37 cellular contexts compared by ENCODE assay signal in genomic region chr14:75847584-75847983, GRCh38.
"Had no signal": no experiment of that assay in that cellular context is flagged by ENCODE, and none has a peak within 500 bp of the region (broad histone marks: within the 10 kb centered on the region; RNA-seq: fewer than 3 reads in every experiment).

No MANE protein-coding gene starts in this region.

- H3K9me3 ChIP-seq: adrenal gland, body of pancreas, colonic mucosa, gastrocnemius medialis, heart left ventricle had no signal

- H3K79me2 ChIP-seq: hepatocyte had no signal

- H3K4me3 ChIP-seq: adrenal gland, body of pancreas, colonic mucosa, dorsolateral prefrontal cortex, gastrocnemius medialis, heart left ventricle, hepatocyte had no signal

- H3K4me1 ChIP-seq: adrenal gland, colonic mucosa, foreskin keratinocyte had no signal

- H3K36me3 Mint-ChIP-seq: activated naive CD8-positive, alpha-beta T cell treated with anti-CD3 and anti-CD28 coated beads for 36 hours had no signal

- H2AFZ ChIP-seq: hepatocyte had no signal

- H3K9me3 Mint-ChIP-seq: activated B cell treated with CpG ODN at 0.5 μM for 24 hours; activated naive CD4-positive, alpha-beta T cell treated with anti-CD3 and anti-CD28 coated beads for 36 hours; activated naive CD4-positive, alpha-beta T cell treated with anti-CD3 and anti-CD28 coated beads, Interleukin-2, amount 50 U/mL, for 24 hours; activated naive CD8-positive, alpha-beta T cell treated with anti-CD3 and anti-CD28 coated beads for 36 hours; activated naive CD8-positive, alpha-beta T cell treated with anti-CD3 and anti-CD28 coated beads, Interleukin-2, amount 50 U/mL, for 24 hours; activated T-helper 1 cell treated with anti-CD3 and anti-CD28 coated beads, Interleukin-12 subunit alpha, Interleukin-12 subunit beta, Interleukin-2, Interleukin-4 antibody, amounts not matched to agents 30 ng/mL and 10 ng/mL and 1 ng/mL, durations not matched to agents 14 hours and 24 hours and 36 hours; activated T-helper 2 cell treated with anti-CD3 and anti-CD28 coated beads, Interferon-gamma antibody, Interleukin-2, Interleukin-4, amounts not matched to agents 10 μg/mL and 5 μg/mL and 100 μg/mL, durations not matched to agents 14 hours and 24 hours and 36 hours; dendritic cell treated with granulocyte-macrophage colony-stimulating factor and Interleukin-4, amounts not matched to agents 40 ng/mL and 50 ng/mL, for 4 days; endodermal cell; T-helper 2 cell treated with Interferon-gamma antibody and Interleukin-4, amounts not matched to agents 5 μg/mL and 100 μg/mL, for 36 hours had no signal

- H3K4me2 ChIP-seq: hepatocyte had no signal

- H3K27ac Mint-ChIP-seq: activated B cell treated with CpG ODN at 0.5 μM for 24 hours; activated CD8-positive, alpha-beta memory T cell treated with anti-CD3 and anti-CD28 coated beads, Interleukin-2, amount 10 ng/mL, durations not matched to agents 7 days and 5 days; activated CD8-positive, alpha-beta T cell treated with anti-CD3 and anti-CD28 coated beads, Interleukin-2, amount 10 ng/mL, durations not matched to agents 7 days and 5 days; activated naive CD4-positive, alpha-beta T cell treated with anti-CD3 and anti-CD28 coated beads for 36 hours; activated naive CD4-positive, alpha-beta T cell treated with anti-CD3 and anti-CD28 coated beads, Interleukin-2, amount 50 U/mL, for 24 hours; activated naive CD8-positive, alpha-beta T cell treated with anti-CD3 and anti-CD28 coated beads for 36 hours; activated naive CD8-positive, alpha-beta T cell treated with anti-CD3 and anti-CD28 coated beads, Interleukin-2, amount 50 U/mL, for 24 hours; activated T-helper 1 cell treated with anti-CD3 and anti-CD28 coated beads, Interleukin-12 subunit alpha, Interleukin-12 subunit beta, Interleukin-2, Interleukin-4 antibody, amounts not matched to agents 30 ng/mL and 10 ng/mL and 1 ng/mL, durations not matched to agents 14 hours and 24 hours and 36 hours; activated T-helper 2 cell treated with anti-CD3 and anti-CD28 coated beads, Interferon-gamma antibody, Interleukin-2, Interleukin-4, amounts not matched to agents 10 μg/mL and 5 μg/mL and 100 μg/mL, durations not matched to agents 14 hours and 24 hours and 36 hours; dendritic cell treated with granulocyte-macrophage colony-stimulating factor and Interleukin-4, amounts not matched to agents 40 ng/mL and 50 ng/mL, for 4 days; endodermal cell; T-helper 17 cell; T-helper 2 cell treated with Interferon-gamma antibody and Interleukin-4, amounts not matched to agents 5 μg/mL and 100 μg/mL, for 36 hours had no signal

- H3K4me3 Mint-ChIP-seq: activated B cell treated with CpG ODN at 0.5 μM for 24 hours; activated CD8-positive, alpha-beta memory T cell treated with anti-CD3 and anti-CD28 coated beads, Interleukin-2, amount 10 ng/mL, durations not matched to agents 7 days and 5 days; activated CD8-positive, alpha-beta T cell treated with anti-CD3 and anti-CD28 coated beads, Interleukin-2, amount 10 ng/mL, durations not matched to agents 7 days and 5 days; activated naive CD4-positive, alpha-beta T cell treated with anti-CD3 and anti-CD28 coated beads for 36 hours; activated naive CD4-positive, alpha-beta T cell treated with anti-CD3 and anti-CD28 coated beads, Interleukin-2, amount 50 U/mL, for 24 hours; activated naive CD8-positive, alpha-beta T cell treated with anti-CD3 and anti-CD28 coated beads for 36 hours; activated naive CD8-positive, alpha-beta T cell treated with anti-CD3 and anti-CD28 coated beads, Interleukin-2, amount 50 U/mL, for 24 hours; activated T-helper 1 cell treated with anti-CD3 and anti-CD28 coated beads, Interleukin-12 subunit alpha, Interleukin-12 subunit beta, Interleukin-2, Interleukin-4 antibody, amounts not matched to agents 30 ng/mL and 10 ng/mL and 1 ng/mL, durations not matched to agents 14 hours and 24 hours and 36 hours; dendritic cell treated with granulocyte-macrophage colony-stimulating factor and Interleukin-4, amounts not matched to agents 40 ng/mL and 50 ng/mL, for 4 days; endodermal cell; T-helper 17 cell; T-helper 2 cell treated with Interferon-gamma antibody and Interleukin-4, amounts not matched to agents 5 μg/mL and 100 μg/mL, for 36 hours had no signal

- H3K27me3 ChIP-seq: adrenal gland, body of pancreas, colonic mucosa, dorsolateral prefrontal cortex, foreskin keratinocyte, gastrocnemius medialis, heart left ventricle, hepatocyte had no signal

- ATAC-seq: activated CD4-positive, CD25-positive, alpha-beta regulatory T cell treated with anti-CD3 and anti-CD28 coated beads, Interleukin-2, amount 50 U/mL, for 24 hours; activated CD8-positive, alpha-beta memory T cell treated with anti-CD3 and anti-CD28 coated beads, Interleukin-2, amount 10 ng/mL, durations not matched to agents 7 days and 5 days; activated CD8-positive, alpha-beta T cell treated with anti-CD3 and anti-CD28 coated beads, Interleukin-2, amount 10 ng/mL, durations not matched to agents 7 days and 5 days; activated naive CD8-positive, alpha-beta T cell treated with anti-CD3 and anti-CD28 coated beads, Interleukin-2, amount 50 U/mL, for 24 hours; body of pancreas; esophagus mucosa; foreskin keratinocyte; gastrocnemius medialis; T-helper 17 cell had no signal

- H3K27ac ChIP-seq: adrenal gland, body of pancreas, colonic mucosa, foreskin keratinocyte, gastrocnemius medialis, hepatocyte, WERI-Rb-1 had no signal

- H3K27me3 Mint-ChIP-seq: activated B cell treated with CpG ODN at 0.5 μM for 24 hours; activated CD8-positive, alpha-beta memory T cell treated with anti-CD3 and anti-CD28 coated beads, Interleukin-2, amount 10 ng/mL, durations not matched to agents 7 days and 5 days; activated naive CD4-positive, alpha-beta T cell treated with anti-CD3 and anti-CD28 coated beads, Interleukin-2, amount 50 U/mL, for 24 hours; activated naive CD8-positive, alpha-beta T cell treated with anti-CD3 and anti-CD28 coated beads for 36 hours; activated naive CD8-positive, alpha-beta T cell treated with anti-CD3 and anti-CD28 coated beads, Interleukin-2, amount 50 U/mL, for 24 hours; dendritic cell treated with granulocyte-macrophage colony-stimulating factor and Interleukin-4, amounts not matched to agents 40 ng/mL and 50 ng/mL, for 4 days; T-helper 17 cell had no signal

- H3K36me3 ChIP-seq: adrenal gland, colonic mucosa, gastrocnemius medialis, heart left ventricle had no signal

- H3K4me1 Mint-ChIP-seq: activated B cell treated with CpG ODN at 0.5 μM for 24 hours; activated CD8-positive, alpha-beta memory T cell treated with anti-CD3 and anti-CD28 coated beads, Interleukin-2, amount 10 ng/mL, durations not matched to agents 7 days and 5 days; activated naive CD4-positive, alpha-beta T cell treated with anti-CD3 and anti-CD28 coated beads, Interleukin-2, amount 50 U/mL, for 24 hours; activated naive CD8-positive, alpha-beta T cell treated with anti-CD3 and anti-CD28 coated beads for 36 hours; activated naive CD8-positive, alpha-beta T cell treated with anti-CD3 and anti-CD28 coated beads, Interleukin-2, amount 50 U/mL, for 24 hours; endodermal cell had no signal

- DNase-seq: activated B cell treated with CpG ODN at 0.5 μM for 24 hours; activated CD4-positive, alpha-beta T cell treated with anti-CD3 and anti-CD28 coated beads for 48 hours; activated CD4-positive, alpha-beta T cell treated with anti-CD3 and anti-CD28 coated beads, Interleukin-2, amount 50 U/mL, for 1 hour; activated CD4-positive, alpha-beta T cell treated with anti-CD3 and anti-CD28 coated beads, Interleukin-2, amount 50 U/mL, for 48 hours; activated CD8-positive, alpha-beta memory T cell treated with anti-CD3 and anti-CD28 coated beads, Interleukin-2, amount 10 ng/mL, durations not matched to agents 7 days and 5 days; activated CD8-positive, alpha-beta memory T cell treated with anti-CD3 and anti-CD28 coated beads, Interleukin-2, amount 50 U/mL, for 4 hours; activated CD8-positive, alpha-beta T cell treated with anti-CD3 and anti-CD28 coated beads, Interleukin-2, amount 10 ng/mL, durations not matched to agents 7 days and 5 days; activated effector memory CD4-positive, alpha-beta T cell treated with anti-CD3 and anti-CD28 coated beads, Interleukin-2, amount 50 U/mL, for 16 hours; activated naive CD4-positive, alpha-beta T cell treated with anti-CD3 and anti-CD28 coated beads for 36 hours; activated naive CD8-positive, alpha-beta T cell treated with anti-CD3 and anti-CD28 coated beads for 36 hours; activated naive CD8-positive, alpha-beta T cell treated with anti-CD3 and anti-CD28 coated beads, Interleukin-2, amount 50 U/mL, for 24 hours; activated T-cell treated with anti-CD3 and anti-CD28 coated beads, Interleukin-2, amount 50 U/mL, for 1 hour; activated T-cell treated with anti-CD3 and anti-CD28 coated beads, Interleukin-2, amount 50 U/mL, for 48 hours; adrenal gland; amygdala; aorta; body of pancreas; caudate nucleus; colonic mucosa; dorsolateral prefrontal cortex; effector memory CD4-positive, alpha-beta T cell; endodermal cell; foreskin keratinocyte; gastrocnemius medialis; glutamatergic neuron; heart left ventricle; T-helper 17 cell; T1000; WERI-Rb-1 had no signal
